ENCODE assay signal across 1 cellular context in the genomic region with DNA sequence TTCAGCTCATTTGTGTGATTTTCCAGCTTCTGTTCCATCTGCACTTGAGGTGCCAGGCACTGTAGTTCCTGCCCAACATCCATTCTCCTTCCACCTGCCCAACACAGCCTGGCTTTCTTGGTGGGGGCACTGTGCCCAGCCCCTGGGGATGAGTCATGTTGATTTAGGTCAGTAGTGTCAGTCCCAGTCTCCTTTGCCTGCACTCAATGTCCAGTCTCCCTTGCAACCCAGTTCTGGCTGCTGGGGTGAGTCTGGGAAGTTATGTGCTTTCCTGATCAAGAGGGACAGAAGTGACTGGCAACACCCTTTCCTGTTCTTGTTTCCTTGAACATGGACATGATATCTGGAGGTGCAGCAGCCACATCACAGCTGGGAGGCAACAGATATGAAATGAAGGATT.
A peak's percentile ranks its signal among the peaks of the same experiment; 100 is the strongest.
TF ChIP-seq lines count a peak whose summit lies in the region.

No MANE protein-coding gene starts in this region.

TF ChIP-seq in K562, 482 proteins besides CTCF, POLR2A, EP300 and RAD21:
- TF ChIP-seq ZNF143 (CRISPR knock-in tag; IDR thresholded peaks at IDR 0.05): no peak
- TF ChIP-seq CBFA2T3 (IDR thresholded peaks at IDR 0.05): 0 out of 2 replicates have a peak, but pooled peaks have one; percentile 11
- TF ChIP-seq HDAC8 (tag; IDR thresholded peaks at IDR 0.05): no peak
- TF ChIP-seq, protein P1, sequence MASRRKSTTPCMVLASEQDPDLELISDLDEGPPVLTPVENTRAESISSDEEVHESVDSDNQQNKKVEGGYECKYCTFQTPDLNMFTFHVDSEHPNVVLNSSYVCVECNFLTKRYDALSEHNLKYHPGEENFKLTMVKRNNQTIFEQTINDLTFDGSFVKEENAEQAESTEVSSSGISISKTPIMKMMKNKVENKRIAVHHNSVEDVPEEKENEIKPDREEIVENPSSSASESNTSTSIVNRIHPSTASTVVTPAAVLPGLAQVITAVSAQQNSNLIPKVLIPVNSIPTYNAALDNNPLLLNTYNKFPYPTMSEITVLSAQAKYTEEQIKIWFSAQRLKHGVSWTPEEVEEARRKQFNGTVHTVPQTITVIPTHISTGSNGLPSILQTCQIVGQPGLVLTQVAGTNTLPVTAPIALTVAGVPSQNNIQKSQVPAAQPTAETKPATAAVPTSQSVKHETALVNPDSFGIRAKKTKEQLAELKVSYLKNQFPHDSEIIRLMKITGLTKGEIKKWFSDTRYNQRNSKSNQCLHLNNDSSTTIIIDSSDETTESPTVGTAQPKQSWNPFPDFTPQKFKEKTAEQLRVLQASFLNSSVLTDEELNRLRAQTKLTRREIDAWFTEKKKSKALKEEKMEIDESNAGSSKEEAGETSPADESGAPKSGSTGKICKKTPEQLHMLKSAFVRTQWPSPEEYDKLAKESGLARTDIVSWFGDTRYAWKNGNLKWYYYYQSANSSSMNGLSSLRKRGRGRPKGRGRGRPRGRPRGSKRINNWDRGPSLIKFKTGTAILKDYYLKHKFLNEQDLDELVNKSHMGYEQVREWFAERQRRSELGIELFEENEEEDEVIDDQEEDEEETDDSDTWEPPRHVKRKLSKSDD (conservative IDR thresholded peaks at IDR 0.05; ENCODE audit: low read length): no peak
- no peak for TF ChIP-seq SREBF1 (IDR thresholded peaks at IDR 0.05; ENCODE audit: borderline replicate concordance, low read depth, low read length)
- no peak for TF ChIP-seq PRPF4 (IDR thresholded peaks at IDR 0.05; ENCODE audit: insufficient read depth, low read depth, low read length, poor library complexity, severe bottlenecking)
- no peak for TF ChIP-seq CCAR2 (IDR thresholded peaks at IDR 0.05; ENCODE audit: low read depth, low read length)
- TF ChIP-seq, protein P2, sequence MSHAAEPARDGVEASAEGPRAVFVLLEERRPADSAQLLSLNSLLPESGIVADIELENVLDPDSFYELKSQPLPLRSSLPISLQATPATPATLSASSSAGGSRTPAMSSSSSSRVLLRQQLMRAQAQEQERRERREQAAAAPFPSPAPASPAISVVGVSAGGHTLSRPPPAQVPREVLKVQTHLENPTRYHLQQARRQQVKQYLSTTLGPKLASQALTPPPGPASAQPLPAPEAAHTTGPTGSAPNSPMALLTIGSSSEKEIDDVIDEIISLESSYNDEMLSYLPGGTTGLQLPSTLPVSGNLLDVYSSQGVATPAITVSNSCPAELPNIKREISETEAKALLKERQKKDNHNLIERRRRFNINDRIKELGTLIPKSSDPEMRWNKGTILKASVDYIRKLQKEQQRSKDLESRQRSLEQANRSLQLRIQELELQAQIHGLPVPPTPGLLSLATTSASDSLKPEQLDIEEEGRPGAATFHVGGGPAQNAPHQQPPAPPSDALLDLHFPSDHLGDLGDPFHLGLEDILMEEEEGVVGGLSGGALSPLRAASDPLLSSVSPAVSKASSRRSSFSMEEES (CRISPR knock-in tag; IDR thresholded peaks at IDR 0.05): no peak
- no peak for TF ChIP-seq EZH2 (IDR thresholded peaks at IDR 0.05; ENCODE audit: borderline replicate concordance, low read depth, low read length)
- no peak for TF ChIP-seq BRF1 (IDR thresholded peaks at IDR 0.05; ENCODE audit: borderline replicate concordance, extremely low read depth, insufficient read length)
- TF ChIP-seq SMARCA4 (IDR thresholded peaks at IDR 0.05): no peak
- peak; percentile 24; the same call in 1 of the 2 replicates for TF ChIP-seq TCF3 (CRISPR knock-in tag; IDR thresholded peaks at IDR 0.05)
- TF ChIP-seq ERF (CRISPR knock-in tag; IDR thresholded peaks at IDR 0.05): no peak
